ENCODE assay signal across 26 cellular contexts in genomic region chr22:46902998-46903916, GRCh38.
DNase-seq lines count a peak whose midpoint lies in the region; ATAC-seq and TF ChIP-seq lines count a peak whose summit lies in the region.
"Had no signal": no experiment of that assay in that cellular context is flagged by ENCODE, and none has a peak within 500 bp of the region (broad histone marks: within the 10 kb centered on the region; RNA-seq: fewer than 3 reads in every experiment).

No MANE protein-coding gene starts in this region.

- H3K9ac ChIP-seq in neural progenitor cell = no peak overlapping the region
- H3K9ac ChIP-seq: KMS-11 had no signal

- H3K27ac Mint-ChIP-seq in T-helper 17 cell (peak overlapping the region; percentile 49), neural progenitor cell (peak overlapping the region; percentile 63)
- H3K27ac Mint-ChIP-seq: activated CD4-positive, alpha-beta memory T cell treated with anti-CD3 and anti-CD28 coated beads, Interleukin-2, amount 10 ng/mL, durations not matched to agents 7 days and 5 days; activated T-cell treated with anti-CD3 and anti-CD28 coated beads, Interleukin-2, amount 50 U/mL, for 24 hours; CD4-positive, alpha-beta memory T cell; mesothelial cell of epicardium; natural killer cell treated with Interleukin-12 subunit alpha and Interleukin-12 subunit beta and Interleukin-15 and Interleukin-18, amount 100 ng/mL, for 72 hours; progenitor cell of endocrine pancreas had no signal

- intact Hi-C loops in body of pancreas (cut with DNase I) = no loop called here

- no peaks in the 10 kb centered on the region for H3K27me3 ChIP-seq in iPS DF 6.9 (ENCODE audit: control insufficient read depth, insufficient read depth, low read length)
- H3K27me3 ChIP-seq in neural progenitor cell = no peaks in the 10 kb centered on the region
- H3K27me3 ChIP-seq in body of pancreas = no peaks in the 10 kb centered on the region

- no peaks in the 10 kb centered on the region for H3K9me3 Mint-ChIP-seq in neural progenitor cell
- H3K9me3 Mint-ChIP-seq: activated CD4-positive, alpha-beta memory T cell treated with anti-CD3 and anti-CD28 coated beads, Interleukin-2, amount 10 ng/mL, durations not matched to agents 7 days and 5 days; activated T-cell treated with anti-CD3 and anti-CD28 coated beads, Interleukin-2, amount 50 U/mL, for 24 hours; mesothelial cell of epicardium; natural killer cell treated with Interleukin-12 subunit alpha and Interleukin-12 subunit beta and Interleukin-15 and Interleukin-18, amount 100 ng/mL, for 72 hours had no signal

- in situ Hi-C loops in G401 (cut with HindIII; ENCODE audit: low sequenced_read_pairs) = no loop called here

- TF ChIP-seq CTCF in neural progenitor cell (IDR thresholded peaks at IDR 0.05) (peak; percentile 24), body of pancreas (IDR thresholded peaks at IDR 0.05) (no peak)

- H3K36me3 Mint-ChIP-seq in T-helper 17 cell (ENCODE audit: low read depth) (peaks cover 6% of the 10 kb centered on the region), neural progenitor cell (peaks cover 3% of the 10 kb centered on the region)
- H3K36me3 Mint-ChIP-seq: natural killer cell treated with Interleukin-12 subunit alpha and Interleukin-12 subunit beta and Interleukin-15 and Interleukin-18, amount 100 ng/mL, for 72 hours had no signal

- H3K4me1 ChIP-seq in iPS DF 6.9 (ENCODE audit: control insufficient read depth, insufficient read depth, low read length) = peaks cover 3% of the 10 kb centered on the region; the same call in 1 of the 2 replicates
- peaks cover 3% of the 10 kb centered on the region for H3K4me1 ChIP-seq in neural progenitor cell
- H3K4me1 ChIP-seq in body of pancreas = no peaks in the 10 kb centered on the region

- no peaks in the 10 kb centered on the region for H3K27me3 Mint-ChIP-seq in T-helper 17 cell
- H3K27me3 Mint-ChIP-seq in neural progenitor cell (ENCODE audit: insufficient read depth, low read depth) = peaks cover 3% of the 10 kb centered on the region
- H3K27me3 Mint-ChIP-seq: activated CD4-positive, alpha-beta memory T cell treated with anti-CD3 and anti-CD28 coated beads, Interleukin-2, amount 10 ng/mL, durations not matched to agents 7 days and 5 days; activated T-cell treated with anti-CD3 and anti-CD28 coated beads, Interleukin-2, amount 50 U/mL, for 24 hours; CD4-positive, alpha-beta memory T cell; natural killer cell treated with Interleukin-12 subunit alpha and Interleukin-12 subunit beta and Interleukin-15 and Interleukin-18, amount 100 ng/mL, for 72 hours; progenitor cell of endocrine pancreas had no signal

- peaks cover 23% of the 10 kb centered on the region for H4K20me1 ChIP-seq in neural progenitor cell (ENCODE audit: low read depth)

- H3K36me3 ChIP-seq in iPS DF 6.9 (ENCODE audit: control insufficient read depth, insufficient read depth, low read length) (no peaks in the 10 kb centered on the region), neural progenitor cell (no peaks in the 10 kb centered on the region), body of pancreas (replicated peaks in 1 of 2; ENCODE audit: insufficient read depth in 1 of 2, low read depth in 2 of 2) (no peaks in the 10 kb centered on the region)

- no peak for ATAC-seq in T-helper 17 cell
- ATAC-seq in body of pancreas = no peak
- ATAC-seq in GM18517 (IDR thresholded peaks at IDR 0.05; ENCODE audit: unreplicated experiment) = no peak
- ATAC-seq: esophagus mucosa; natural killer cell treated with Interleukin-12 subunit alpha and Interleukin-12 subunit beta and Interleukin-15 and Interleukin-18, amount 100 ng/mL, for 72 hours had no signal

- no peak overlapping the region for H3K4me3 Mint-ChIP-seq in T-helper 17 cell
- no peak overlapping the region for H3K4me3 Mint-ChIP-seq in neural progenitor cell
- H3K4me3 Mint-ChIP-seq: activated CD4-positive, alpha-beta memory T cell treated with anti-CD3 and anti-CD28 coated beads, Interleukin-2, amount 10 ng/mL, durations not matched to agents 7 days and 5 days; activated T-cell treated with anti-CD3 and anti-CD28 coated beads, Interleukin-2, amount 50 U/mL, for 24 hours; CD4-positive, alpha-beta memory T cell; mesothelial cell of epicardium; natural killer cell treated with Interleukin-12 subunit alpha and Interleukin-12 subunit beta and Interleukin-15 and Interleukin-18, amount 100 ng/mL, for 72 hours had no signal

- no peaks in the 10 kb centered on the region for H3K79me2 ChIP-seq in neural progenitor cell (ENCODE audit: low read depth)

- no peaks in the 10 kb centered on the region for H3K9me3 ChIP-seq in T-helper 17 cell (ENCODE audit: control insufficient read depth, low read length, poor library complexity, severe bottlenecking)
- H3K9me3 ChIP-seq in iPS DF 6.9 (ENCODE audit: control insufficient read depth, insufficient read depth, low read length) = no peaks in the 10 kb centered on the region
- no peaks in the 10 kb centered on the region for H3K9me3 ChIP-seq in neural progenitor cell (ENCODE audit: low read depth)
- H3K9me3 ChIP-seq in body of pancreas = no peaks in the 10 kb centered on the region

- H3F3A ChIP-seq in neural progenitor cell (ENCODE audit: low read depth) = no peaks in the 10 kb centered on the region

- H3K27ac ChIP-seq in iPS DF 6.9 (ENCODE audit: low read length) (no peak overlapping the region), neural progenitor cell (no peak overlapping the region), body of pancreas (no peak overlapping the region)
- H3K27ac ChIP-seq: KMS-11 had no signal

- DNase-seq in G401 (ENCODE audit: low spot score) (peak; percentile 33), T-helper 17 cell (no peak), iPS DF 6.9 (ENCODE audit: low read depth, low spot score) (peak; percentile 27), neural progenitor cell (ENCODE audit: low spot score) (peak; percentile 13), NCI-H2227 (lab: John Stamatoyannopoulos, UW; ENCODE audit: unreplicated experiment) (no peak), body of pancreas (no peak), NAMALWA (ENCODE audit: low spot score) (no peak)
- DNase-seq: activated CD4-positive, alpha-beta memory T cell treated with anti-CD3 and anti-CD28 coated beads, Interleukin-2, amount 10 ng/mL, durations not matched to agents 7 days and 5 days; activated CD4-positive, CD25-positive, alpha-beta regulatory T cell; activated naive CD4-positive, alpha-beta T cell treated with Interleukin-2 at 50 U/mL for 16 hours; activated T-cell treated with anti-CD3 and anti-CD28 coated beads, Interleukin-2, amount 50 U/mL, for 24 hours; amygdala; CD4-positive, alpha-beta memory T cell; foreskin melanocyte; GDM1; hippocampal formation; kidney glomerular epithelial cell; MV-4-11; NCI-H1694 treated with DMSO at 0.1 percent for 48 hours; OCI-M1 had no signal

- H3K4me1 Mint-ChIP-seq in T-helper 17 cell (peaks cover 26% of the 10 kb centered on the region), neural progenitor cell (peaks cover 10% of the 10 kb centered on the region)
- H3K4me1 Mint-ChIP-seq: activated CD4-positive, alpha-beta memory T cell treated with anti-CD3 and anti-CD28 coated beads, Interleukin-2, amount 10 ng/mL, durations not matched to agents 7 days and 5 days; mesothelial cell of epicardium had no signal

- no peak for TF ChIP-seq POLR2A in body of pancreas (IDR thresholded peaks at IDR 0.05)

- no peak overlapping the region for H3K4me3 ChIP-seq in iPS DF 6.9 (ENCODE audit: low read length)
- H3K4me3 ChIP-seq in neural progenitor cell = no peak overlapping the region
- H3K4me3 ChIP-seq in body of pancreas = no peak overlapping the region

- H3K4me2 ChIP-seq in neural progenitor cell = no peak overlapping the region
- H3K4me2 ChIP-seq: KMS-11 had no signal

- no CpG with 5 or more reads among the region's 29 CpGs for WGBS in iPS DF 6.9 (ENCODE audit: insufficient coverage, insufficient read length)
- 95 to 97% methylated on average over 20 to 29 of the region's 29 CpGs for WGBS in body of pancreas, 2 donors

- H2AFZ ChIP-seq in neural progenitor cell (replicated peaks) = no peak overlapping the region

Comparison
In these comparisons a context has a peak if more than half of its experiments do, and no peak if none do; other contexts are left out.
1. DNase-seq: peak in G401 (single experiment), iPS DF 6.9 (single experiment) and neural progenitor cell (single experiment); none in T-helper 17 cell (0 of 3), NCI-H2227 (single experiment), body of pancreas (0 of 4) and NAMALWA (single experiment).